ENCODE assay signal across 7 cellular contexts in the genomic region with DNA sequence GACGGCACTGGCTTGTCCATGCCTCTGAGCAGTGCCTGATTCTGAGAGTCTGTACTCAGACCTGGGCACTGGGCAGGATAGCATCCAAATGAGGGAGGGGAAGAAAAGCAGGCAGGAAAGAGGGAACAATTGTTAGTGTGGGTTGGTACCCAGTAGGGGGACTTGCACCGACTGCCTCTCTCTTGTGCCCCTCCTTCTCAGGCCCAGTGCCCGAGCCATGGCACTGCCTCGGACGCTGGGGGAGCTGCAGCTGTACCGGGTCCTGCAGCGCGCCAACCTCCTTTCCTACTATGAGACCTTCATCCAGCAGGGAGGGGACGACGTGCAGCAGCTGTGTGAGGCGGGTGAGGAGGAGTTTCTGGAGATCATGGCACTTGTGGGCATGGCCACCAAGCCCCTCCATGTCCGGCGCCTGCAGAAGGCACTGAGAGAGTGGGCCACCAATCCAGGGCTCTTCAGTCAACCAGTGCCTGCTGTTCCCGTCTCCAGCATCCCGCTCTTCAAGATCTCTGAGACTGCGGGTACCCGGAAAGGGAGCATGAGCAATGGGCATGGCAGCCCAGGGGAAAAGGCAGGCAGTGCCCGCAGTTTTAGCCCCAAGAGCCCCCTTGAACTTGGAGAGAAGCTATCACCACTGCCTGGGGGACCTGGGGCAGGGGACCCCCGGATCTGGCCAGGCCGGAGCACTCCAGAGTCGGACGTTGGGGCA. TPM values are rescaled to one million over a fixed set of nuclear protein-coding genes. Genes with fewer than 3 reads are reported as not detected.
DNase-seq lines count a peak whose midpoint lies in the region; ATAC-seq, FAIRE-seq and TF ChIP-seq lines count a peak whose summit lies in the region.
"Had no signal": no experiment of that assay in that cellular context is flagged by ENCODE, and none has a peak within 500 bp of the region (broad histone marks: within the 10 kb centered on the region; RNA-seq: fewer than 3 reads in every experiment).

No MANE protein-coding gene starts in this region.

- no peaks in the 10 kb centered on the region for H3K9me2 ChIP-seq in PC-3 (replicated peaks; ENCODE audit: low read length)

- H3K36me3 ChIP-seq in PC-3 (ENCODE audit: low read depth, low read length) (no peaks in the 10 kb centered on the region), endothelial cell of umbilical vein (ENCODE audit: control insufficient read depth in 2 of 2, extremely low read depth in 1 of 2, insufficient read depth in 2 of 2, low read length in 2 of 2) (peaks cover 0 to 31% of the 10 kb centered on the region in 2 experiments), skeletal muscle satellite cell (ENCODE audit: insufficient read depth, low read length) (peaks cover 57% of the 10 kb centered on the region)

- H3K9me3 ChIP-seq in PC-3 (ENCODE audit: low read length), result no peaks in the 10 kb centered on the region
- no peaks in the 10 kb centered on the region for H3K9me3 ChIP-seq in endothelial cell of umbilical vein (replicated peaks; ENCODE audit: control insufficient read depth, insufficient read depth, low read length)
- no peaks in the 10 kb centered on the region for H3K9me3 ChIP-seq in skeletal muscle satellite cell (replicated peaks; ENCODE audit: low read length)

- no peak overlapping the region for H2AFZ ChIP-seq in PC-3 (ENCODE audit: low read length)
- H2AFZ ChIP-seq in endothelial cell of umbilical vein (ENCODE audit: low read depth, low read length), result no peak overlapping the region

- peak; percentile 71 for FAIRE-seq in endothelial cell of umbilical vein (lab: Jason Lieb, UNC)
- FAIRE-seq: islet of Langerhans had no signal

- no TSS peak for BruUV-seq in PC-3 (replicated peaks; lab: Mats Ljungman, UMichigan)
- no TSS peak for BruUV-seq in endothelial cell of umbilical vein (replicated peaks; lab: Mats Ljungman, UMichigan)

- DNase-seq in PC-3 (no peak), endothelial cell of umbilical vein (ENCODE audit: low read depth, low spot score) (no peak)

- H4K20me1 ChIP-seq in PC-3 (ENCODE audit: low read length), result no peaks in the 10 kb centered on the region
- H4K20me1 ChIP-seq in endothelial cell of umbilical vein (replicated peaks; ENCODE audit: control insufficient read depth, extremely low read depth, insufficient read depth, low read length), result no peaks in the 10 kb centered on the region

- peaks cover 16% of the 10 kb centered on the region for H3K4me1 ChIP-seq in PC-3 (ENCODE audit: insufficient read depth, low read length)
- peaks cover 19% of the 10 kb centered on the region for H3K4me1 ChIP-seq in endothelial cell of umbilical vein (ENCODE audit: control insufficient read depth, extremely low read depth, insufficient read depth, low read length)
- peaks cover 64% of the 10 kb centered on the region for H3K4me1 ChIP-seq in skeletal muscle satellite cell (ENCODE audit: control insufficient read depth, insufficient read depth, low read length)

- ATAC-seq in PC-3 (no peak), HG02970 (IDR thresholded peaks at IDR 0.05; ENCODE audit: low FRiP score, unreplicated experiment) (no peak), HG03196 (IDR thresholded peaks at IDR 0.05; ENCODE audit: unreplicated experiment) (no peak), HG03442 (IDR thresholded peaks at IDR 0.05; ENCODE audit: unreplicated experiment) (no peak)

- H3K4me3 ChIP-seq in PC-3 (ENCODE audit: low read length) (0 out of 2 replicates have a peak overlapping the region, but pooled peaks have one; percentile 29), endothelial cell of umbilical vein (replicated peaks in 1 of 3; ENCODE audit: insufficient read depth in 1 of 3, low read depth in 1 of 3, low read length in 3 of 3) (peak overlapping the region in 1 of 3 experiments; percentile 86), skeletal muscle satellite cell (ENCODE audit: low read length) (peak overlapping the region; percentile 98)

- H3K4me2 ChIP-seq in PC-3 (ENCODE audit: low read length), result peak overlapping the region; percentile 99
- H3K4me2 ChIP-seq in endothelial cell of umbilical vein (ENCODE audit: insufficient read depth, low read length), result peak overlapping the region; percentile 33
- peak overlapping the region; percentile 100 for H3K4me2 ChIP-seq in skeletal muscle satellite cell (ENCODE audit: low read length)

- dilution Hi-C loops in endothelial cell of umbilical vein (cut with MboI; ENCODE audit: extremely low pct_ligation_motif_present, low sequenced_read_pairs), result no loop called here

- H3K9me1 ChIP-seq in endothelial cell of umbilical vein (replicated peaks; ENCODE audit: control insufficient read depth, extremely low read depth, insufficient read depth, low read length), result no peaks in the 10 kb centered on the region

- intact Hi-C loops in PC-3 (cut with micrococcal nuclease), result no loop called here
- intact Hi-C loops in endothelial cell of umbilical vein (cut with micrococcal nuclease), result no loop called here

- no peak overlapping the region for H3K27ac ChIP-seq in PC-3 (ENCODE audit: low read length)
- H3K27ac ChIP-seq in endothelial cell of umbilical vein (ENCODE audit: insufficient read depth, low read depth, low read length), result no peak overlapping the region

- POLR2A ChIA-PET in PC-3 (lab: Charles Lee; ENCODE audit: unreplicated experiment) (no interaction called here), endothelial cell of umbilical vein (lab: Charles Lee) (no interaction called here)

- CTCF ChIA-PET in PC-3 (lab: Charles Lee) (no interaction called here), endothelial cell of umbilical vein (lab: Charles Lee) (interaction anchor here (0.9 to 14.4 kb wide), 7 partner anchors 12 to 34 kb away, joined by 3 to 158 read pairs (median 5); a partner anchor contains a TSS)

- no peaks in the 10 kb centered on the region for H3K27me3 ChIP-seq in PC-3 (ENCODE audit: low read length)
- H3K27me3 ChIP-seq in endothelial cell of umbilical vein (ENCODE audit: control insufficient read depth in 2 of 2, insufficient read depth in 2 of 2, low read length in 2 of 2), result no peaks in the 10 kb centered on the region
- H3K27me3 ChIP-seq in skeletal muscle satellite cell (ENCODE audit: control insufficient read depth, insufficient read depth, low read length), result no peaks in the 10 kb centered on the region

- no peak overlapping the region for H3K9ac ChIP-seq in PC-3 (ENCODE audit: low read length)
- no peak overlapping the region for H3K9ac ChIP-seq in endothelial cell of umbilical vein (replicated peaks; ENCODE audit: extremely low read depth, insufficient read depth, low read length)
- peak overlapping the region; percentile 92 for H3K9ac ChIP-seq in skeletal muscle satellite cell (ENCODE audit: low read depth, low read length)

- no peak for TF ChIP-seq CTCF in PC-3 (conservative IDR thresholded peaks at IDR 0.05; ENCODE audit: low read depth, low read length)
- TF ChIP-seq CTCF in endothelial cell of umbilical vein (IDR thresholded peaks at IDR 0.05; ENCODE audit: extremely low read depth in 1 of 2, insufficient read depth in 1 of 2, low read depth in 1 of 2, low read length in 2 of 2), result peak in 1 of 2 donors; percentile 22

- peaks cover 19% of the 10 kb centered on the region for H3K79me2 ChIP-seq in PC-3 (ENCODE audit: low read length)
- peaks cover 16% of the 10 kb centered on the region for H3K79me2 ChIP-seq in endothelial cell of umbilical vein (ENCODE audit: control insufficient read depth, insufficient read depth, low read length)

- H3F3A ChIP-seq in PC-3 (ENCODE audit: low read length, unreplicated experiment), result peaks cover 6% of the 10 kb centered on the region

- TF ChIP-seq POLR2A in endothelial cell of umbilical vein (IDR thresholded peaks at IDR 0.05; ENCODE audit: low read depth, low read length), result no peak

RNA-seq across cellular contexts. Expression of a gene that starts 2.2 kb away (rescaled TPM):
- total RNA-seq in PC-3 (2014; rRNA removed) (17.4 and 20.2 TPM in 2 replicates), endothelial cell of umbilical vein (13.4 and 15.9 TPM in 2 replicates)
- 14.6 and 19.5 TPM in 2 replicates for polyA plus RNA-seq in endothelial cell of umbilical vein
- polyA plus RNA-seq in endothelial cell of umbilical vein (2011; cell fraction: cytosol; rRNA removed), result 9.2 and 11.3 TPM in 2 replicates
- 11.9 and 14.2 TPM in 2 replicates for polyA plus RNA-seq in endothelial cell of umbilical vein (2011; cell fraction: nucleus; rRNA removed)
- 6.5 and 11.1 TPM in 2 replicates for polyA plus RNA-seq in endothelial cell of umbilical vein (2012)
- polyA minus RNA-seq in endothelial cell of umbilical vein, result 20.5 and 21.2 TPM in 2 replicates
- polyA minus RNA-seq in endothelial cell of umbilical vein (2011; cell fraction: cytosol; rRNA and poly(A)+ RNA removed), result 10.1 TPM
- 4.5 and 6.8 TPM in 2 replicates for polyA minus RNA-seq in endothelial cell of umbilical vein (2011; cell fraction: nucleus; rRNA and poly(A)+ RNA removed)
- 41.9 and 50.2 TPM in 2 replicates for total RNA-seq in skeletal muscle satellite cell (2012; rRNA removed)

RNA-seq across cellular contexts. Expression of a gene that starts 12.5 kb away (rescaled TPM):
- total RNA-seq in PC-3 (2014; rRNA removed) (16.4 and 18.3 TPM in 2 replicates), endothelial cell of umbilical vein (21.5 and 27.7 TPM in 2 replicates)
- polyA plus RNA-seq in endothelial cell of umbilical vein, result 9.0 and 10.8 TPM in 2 replicates
- 6.7 TPM in 2 replicates for polyA plus RNA-seq in endothelial cell of umbilical vein (2011; cell fraction: cytosol; rRNA removed)
- 32.5 and 40.5 TPM in 2 replicates for polyA plus RNA-seq in endothelial cell of umbilical vein (2011; cell fraction: nucleus; rRNA removed)
- 7.4 and 11.7 TPM in 2 replicates for polyA plus RNA-seq in endothelial cell of umbilical vein (2012)
- 19.8 and 21.7 TPM in 2 replicates for polyA minus RNA-seq in endothelial cell of umbilical vein
- 18.2 TPM for polyA minus RNA-seq in endothelial cell of umbilical vein (2011; cell fraction: cytosol; rRNA and poly(A)+ RNA removed)
- polyA minus RNA-seq in endothelial cell of umbilical vein (2011; cell fraction: nucleus; rRNA and poly(A)+ RNA removed), result 9.5 and 17.7 TPM in 2 replicates
- total RNA-seq in skeletal muscle satellite cell (2012; rRNA removed), result 9.4 and 9.8 TPM in 2 replicates

RNA-seq across cellular contexts. Expression of a gene that starts 20.1 kb away (rescaled TPM):
- 20.8 and 28.4 TPM in 2 replicates for total RNA-seq in PC-3 (2014; rRNA removed)
- 101 and 136 TPM in 2 replicates for total RNA-seq in endothelial cell of umbilical vein
- polyA plus RNA-seq in endothelial cell of umbilical vein, result 147 and 164 TPM in 2 replicates
- 90.9 and 106 TPM in 2 replicates for polyA plus RNA-seq in endothelial cell of umbilical vein (2011; cell fraction: cytosol; rRNA removed)
- 343 and 418 TPM in 2 replicates for polyA plus RNA-seq in endothelial cell of umbilical vein (2011; cell fraction: nucleus; rRNA removed)
- polyA plus RNA-seq in endothelial cell of umbilical vein (2012), result 112 and 122 TPM in 2 replicates
- 126 and 150 TPM in 2 replicates for polyA minus RNA-seq in endothelial cell of umbilical vein
- polyA minus RNA-seq in endothelial cell of umbilical vein (2011; cell fraction: cytosol; rRNA and poly(A)+ RNA removed), result 47.6 TPM
- polyA minus RNA-seq in endothelial cell of umbilical vein (2011; cell fraction: nucleus; rRNA and poly(A)+ RNA removed), result 64.2 and 65.2 TPM in 2 replicates
- total RNA-seq in skeletal muscle satellite cell (2012; rRNA removed), result 91.5 and 92.8 TPM in 2 replicates

RNA-seq across cellular contexts. Expression of a gene that starts 37.2 kb away (rescaled TPM):
- 14.7 and 21.8 TPM in 2 replicates for total RNA-seq in PC-3 (2014; rRNA removed)
- total RNA-seq in endothelial cell of umbilical vein, result 3.8 and 4.6 TPM in 2 replicates
- 1.5 and 1.6 TPM in 2 replicates for polyA plus RNA-seq in endothelial cell of umbilical vein
- polyA plus RNA-seq in endothelial cell of umbilical vein (2011; cell fraction: cytosol; rRNA removed), result 1.5 and 2.4 TPM in 2 replicates
- 2.3 and 3.1 TPM in 2 replicates for polyA plus RNA-seq in endothelial cell of umbilical vein (2011; cell fraction: nucleus; rRNA removed)
- 2.7 and 9.0 TPM in 2 replicates for polyA plus RNA-seq in endothelial cell of umbilical vein (2012)
- 7.8 and 9.3 TPM in 2 replicates for polyA minus RNA-seq in endothelial cell of umbilical vein
- polyA minus RNA-seq in endothelial cell of umbilical vein (2011; cell fraction: cytosol; rRNA and poly(A)+ RNA removed), result 3.2 TPM
- 4.3 and 5.0 TPM in 2 replicates for polyA minus RNA-seq in endothelial cell of umbilical vein (2011; cell fraction: nucleus; rRNA and poly(A)+ RNA removed)
- 237 and 303 TPM in 2 replicates for total RNA-seq in skeletal muscle satellite cell (2012; rRNA removed)

RNA-seq across cellular contexts. Expression of a gene that starts 41.1 kb away (rescaled TPM):
- total RNA-seq in PC-3 (2014; rRNA removed), result 0.17 TPM in 1 of 2 replicates, not detected in the other
- total RNA-seq in endothelial cell of umbilical vein, result not detected in 2 replicates
- polyA plus RNA-seq in endothelial cell of umbilical vein, result not detected in 2 replicates
- polyA plus RNA-seq in endothelial cell of umbilical vein (2011; cell fraction: cytosol; rRNA removed), result not detected in 2 replicates
- 0.07 TPM in 1 of 2 replicates, not detected in the other for polyA plus RNA-seq in endothelial cell of umbilical vein (2011; cell fraction: nucleus; rRNA removed)
- not detected in 2 replicates for polyA plus RNA-seq in endothelial cell of umbilical vein (2012)
- polyA minus RNA-seq in endothelial cell of umbilical vein, result 0.10 TPM in 1 of 2 replicates, not detected in the other
- polyA minus RNA-seq in endothelial cell of umbilical vein (2011; cell fraction: cytosol; rRNA and poly(A)+ RNA removed), result not detected
- 0.24 and 0.29 TPM in 2 replicates for polyA minus RNA-seq in endothelial cell of umbilical vein (2011; cell fraction: nucleus; rRNA and poly(A)+ RNA removed)
- total RNA-seq in skeletal muscle satellite cell (2012; rRNA removed), result under 0.01 TPM in 1 of 2 replicates, not detected in the other

Comparison
In these comparisons a context has a peak if more than half of its experiments do, and no peak if none do; other contexts are left out.
1. H3K4me2 ChIP-seq: peak in every context shown above with its lines; median percentile 100 in skeletal muscle satellite cell; 99 in PC-3; 33 in endothelial cell of umbilical vein.